ENCODE assay signal across 2 cellular contexts in the genomic region with DNA sequence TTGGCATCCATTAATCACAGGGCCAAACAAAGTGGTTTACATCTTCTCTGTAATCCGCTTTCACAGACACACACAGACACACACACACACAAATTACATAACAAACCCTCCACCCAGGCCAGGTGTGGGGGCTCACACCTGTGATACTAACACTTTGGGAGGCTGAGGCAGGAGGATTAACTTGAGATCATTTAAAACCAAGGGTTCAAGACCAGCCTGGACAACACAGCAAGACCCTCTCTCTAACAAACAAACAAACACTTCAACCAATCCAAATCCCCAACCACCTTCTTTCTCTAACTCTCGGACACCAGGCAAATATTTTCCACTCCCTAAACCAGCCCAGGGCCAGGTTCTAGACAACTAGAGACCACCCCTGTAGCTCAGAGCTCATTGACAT.
TF ChIP-seq lines count a peak whose summit lies in the region.

No MANE protein-coding gene starts in this region.

TF ChIP-seq in GM23338, 12 proteins besides CTCF, POLR2A, EP300 and RAD21 (continues in another document):
- TF ChIP-seq ZNF462 (CRISPR knock-in tag; IDR thresholded peaks at IDR 0.05) (no peak), EZH2 (IDR thresholded peaks at IDR 0.05; ENCODE audit: low read depth, unreplicated experiment) (no peak), ETS1 (IDR thresholded peaks at IDR 0.05) (no peak), STAT1 (IDR thresholded peaks at IDR 0.05; ENCODE audit: unreplicated experiment) (no peak), JUNB (IDR thresholded peaks at IDR 0.05; ENCODE audit: unreplicated experiment) (no peak), POLR2AphosphoS5 (IDR thresholded peaks at IDR 0.05; ENCODE audit: low read depth) (no peak), EZH2phosphoT487 (IDR thresholded peaks at IDR 0.05; ENCODE audit: unreplicated experiment) (no peak), CREB1 (CRISPR knock-in tag; IDR thresholded peaks at IDR 0.05; ENCODE audit: low read depth) (no peak), ZNF114 (CRISPR knock-in tag; IDR thresholded peaks at IDR 0.05) (no peak), NANOG (IDR thresholded peaks at IDR 0.05; ENCODE audit: borderline replicate concordance) (no peak)

TF ChIP-seq in HEK293, 187 proteins besides CTCF, POLR2A, EP300 and RAD21 (continued from another document):
- TF ChIP-seq ZNF488 (tag by site-specific recombination; IDR thresholded peaks at IDR 0.05) (no peak), ZNF121 (tag by site-specific recombination; IDR thresholded peaks at IDR 0.05) (peak; percentile 22; the same call in 1 of the 2 replicates)
